16 cellular contexts compared by ENCODE assay signal in the genomic region with DNA sequence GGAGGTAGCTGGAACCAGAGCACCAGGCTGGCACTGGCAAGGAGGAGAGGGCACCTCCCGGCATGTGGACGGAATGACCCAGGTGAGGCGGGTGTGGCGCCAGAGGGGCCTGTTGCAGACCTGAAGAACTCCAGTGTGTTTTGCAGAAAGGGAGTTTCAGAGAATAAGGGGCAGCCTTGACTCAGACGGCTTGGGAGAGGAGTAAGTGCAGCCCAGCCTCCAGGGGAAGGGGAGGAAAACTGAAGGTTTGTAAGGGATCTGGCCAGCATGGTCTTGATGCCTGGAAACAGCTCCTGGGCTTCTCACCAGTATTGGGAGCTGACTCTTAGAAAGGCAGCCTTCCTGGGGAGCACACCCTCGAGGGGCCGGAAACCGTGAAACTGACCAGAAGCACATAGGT.
"Had no signal": no experiment of that assay in that cellular context is flagged by ENCODE, and none has a peak within 500 bp of the region (broad histone marks: within the 10 kb centered on the region; RNA-seq: fewer than 3 reads in every experiment).

No MANE protein-coding gene starts in this region.

- H3K36me3 ChIP-seq: breast epithelium, MG63 had no signal

- H3K4me3 ChIP-seq: breast epithelium, MG63 had no signal

- H3K27ac ChIP-seq: breast epithelium had no signal

- H3K4me1 Mint-ChIP-seq: activated B cell treated with CpG ODN at 0.5 μM for 24 hours; activated CD4-positive, alpha-beta T cell treated with anti-CD3 and anti-CD28 coated beads, Interleukin-2, amount 10 ng/mL, durations not matched to agents 24 days and 14 days; activated CD8-positive, alpha-beta memory T cell treated with anti-CD3 and anti-CD28 coated beads, Interleukin-2, amount 10 ng/mL, durations not matched to agents 7 days and 5 days; activated naive CD8-positive, alpha-beta T cell treated with anti-CD3 and anti-CD28 coated beads for 36 hours; IgD-negative memory B cell; T-cell had no signal

- H3K4me3 Mint-ChIP-seq: activated B cell treated with CpG ODN at 0.5 μM for 24 hours; activated CD4-positive, alpha-beta T cell treated with anti-CD3 and anti-CD28 coated beads, Interleukin-2, amount 10 ng/mL, durations not matched to agents 24 days and 14 days; activated CD8-positive, alpha-beta memory T cell treated with anti-CD3 and anti-CD28 coated beads, Interleukin-2, amount 10 ng/mL, durations not matched to agents 7 days and 5 days; activated naive CD4-positive, alpha-beta T cell treated with anti-CD3 and anti-CD28 coated beads for 36 hours; activated naive CD8-positive, alpha-beta T cell treated with anti-CD3 and anti-CD28 coated beads for 36 hours; activated T-cell treated with anti-CD3 and anti-CD28 coated beads, Interleukin-2, amount 50 U/mL, for 4 hours; IgD-negative memory B cell; T-cell had no signal

- H3K27me3 ChIP-seq: breast epithelium, MG63 had no signal

- DNase-seq: activated B cell treated with CpG ODN at 0.5 μM for 24 hours; activated CD4-positive, alpha-beta T cell treated with anti-CD3 and anti-CD28 coated beads for 1 hour; activated gamma-delta T cell; activated T-cell treated with anti-CD3 and anti-CD28 coated beads, Interleukin-2, amount 50 U/mL, for 4 hours; NCI-H2029 treated with DMSO at 0.1 percent for 48 hours; NCI-H510A; NK-92 treated with Interleukin-12 subunit alpha and Interleukin-12 subunit beta, amount 100 ng/mL, for 24 hours; SIG-M5 had no signal

- H3K9me3 ChIP-seq: breast epithelium, MG63 had no signal

- H3K36me3 Mint-ChIP-seq: activated CD8-positive, alpha-beta memory T cell treated with anti-CD3 and anti-CD28 coated beads, Interleukin-2, amount 10 ng/mL, durations not matched to agents 7 days and 5 days; activated naive CD8-positive, alpha-beta T cell treated with anti-CD3 and anti-CD28 coated beads for 36 hours; IgD-negative memory B cell; T-cell had no signal

- H3K27ac Mint-ChIP-seq: activated B cell treated with CpG ODN at 0.5 μM for 24 hours; activated CD4-positive, alpha-beta T cell treated with anti-CD3 and anti-CD28 coated beads, Interleukin-2, amount 10 ng/mL, durations not matched to agents 24 days and 14 days; activated CD8-positive, alpha-beta memory T cell treated with anti-CD3 and anti-CD28 coated beads, Interleukin-2, amount 10 ng/mL, durations not matched to agents 7 days and 5 days; activated naive CD4-positive, alpha-beta T cell treated with anti-CD3 and anti-CD28 coated beads for 36 hours; activated naive CD8-positive, alpha-beta T cell treated with anti-CD3 and anti-CD28 coated beads for 36 hours; IgD-negative memory B cell; T-cell had no signal

- H3K9me3 Mint-ChIP-seq: activated B cell treated with CpG ODN at 0.5 μM for 24 hours; activated CD4-positive, alpha-beta T cell treated with anti-CD3 and anti-CD28 coated beads, Interleukin-2, amount 10 ng/mL, durations not matched to agents 24 days and 14 days; activated naive CD4-positive, alpha-beta T cell treated with anti-CD3 and anti-CD28 coated beads for 36 hours; activated naive CD8-positive, alpha-beta T cell treated with anti-CD3 and anti-CD28 coated beads for 36 hours; activated T-cell treated with anti-CD3 and anti-CD28 coated beads, Interleukin-2, amount 50 U/mL, for 4 hours; T-cell had no signal

- ATAC-seq: activated CD8-positive, alpha-beta memory T cell treated with anti-CD3 and anti-CD28 coated beads, Interleukin-2, amount 10 ng/mL, durations not matched to agents 7 days and 5 days; T-cell had no signal

- H3K27me3 Mint-ChIP-seq: activated B cell treated with CpG ODN at 0.5 μM for 24 hours; activated CD4-positive, alpha-beta T cell treated with anti-CD3 and anti-CD28 coated beads, Interleukin-2, amount 10 ng/mL, durations not matched to agents 24 days and 14 days; activated CD8-positive, alpha-beta memory T cell treated with anti-CD3 and anti-CD28 coated beads, Interleukin-2, amount 10 ng/mL, durations not matched to agents 7 days and 5 days had no signal
